ENCODE assay signal across 1 cellular context in the genomic region with DNA sequence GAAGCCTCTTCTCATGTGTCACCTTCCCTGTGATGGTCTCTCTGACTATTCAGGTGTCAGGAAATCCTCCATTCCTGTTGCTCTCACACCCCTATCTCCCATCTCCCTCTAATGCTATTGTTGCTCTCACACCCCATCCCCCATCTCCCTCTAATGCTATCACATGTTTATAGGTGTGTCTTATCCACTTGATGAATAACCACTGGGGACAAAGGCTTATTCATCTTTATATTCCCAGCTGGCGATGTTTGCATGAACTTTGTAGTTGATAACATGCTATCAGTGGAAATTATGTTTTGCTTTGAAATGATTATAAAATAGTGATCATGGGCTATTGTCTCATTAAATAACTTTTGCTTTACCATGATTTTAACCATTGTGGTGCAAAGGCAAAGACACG.
TF ChIP-seq lines count a peak whose summit lies in the region.

No MANE protein-coding gene starts in this region.

TF ChIP-seq in SK-N-SH treated with all-trans-retinoic acid at 6 μM for 48 hours, 23 proteins besides CTCF, POLR2A, EP300 and RAD21 (continued from another document):
- TF ChIP-seq, protein P1, sequence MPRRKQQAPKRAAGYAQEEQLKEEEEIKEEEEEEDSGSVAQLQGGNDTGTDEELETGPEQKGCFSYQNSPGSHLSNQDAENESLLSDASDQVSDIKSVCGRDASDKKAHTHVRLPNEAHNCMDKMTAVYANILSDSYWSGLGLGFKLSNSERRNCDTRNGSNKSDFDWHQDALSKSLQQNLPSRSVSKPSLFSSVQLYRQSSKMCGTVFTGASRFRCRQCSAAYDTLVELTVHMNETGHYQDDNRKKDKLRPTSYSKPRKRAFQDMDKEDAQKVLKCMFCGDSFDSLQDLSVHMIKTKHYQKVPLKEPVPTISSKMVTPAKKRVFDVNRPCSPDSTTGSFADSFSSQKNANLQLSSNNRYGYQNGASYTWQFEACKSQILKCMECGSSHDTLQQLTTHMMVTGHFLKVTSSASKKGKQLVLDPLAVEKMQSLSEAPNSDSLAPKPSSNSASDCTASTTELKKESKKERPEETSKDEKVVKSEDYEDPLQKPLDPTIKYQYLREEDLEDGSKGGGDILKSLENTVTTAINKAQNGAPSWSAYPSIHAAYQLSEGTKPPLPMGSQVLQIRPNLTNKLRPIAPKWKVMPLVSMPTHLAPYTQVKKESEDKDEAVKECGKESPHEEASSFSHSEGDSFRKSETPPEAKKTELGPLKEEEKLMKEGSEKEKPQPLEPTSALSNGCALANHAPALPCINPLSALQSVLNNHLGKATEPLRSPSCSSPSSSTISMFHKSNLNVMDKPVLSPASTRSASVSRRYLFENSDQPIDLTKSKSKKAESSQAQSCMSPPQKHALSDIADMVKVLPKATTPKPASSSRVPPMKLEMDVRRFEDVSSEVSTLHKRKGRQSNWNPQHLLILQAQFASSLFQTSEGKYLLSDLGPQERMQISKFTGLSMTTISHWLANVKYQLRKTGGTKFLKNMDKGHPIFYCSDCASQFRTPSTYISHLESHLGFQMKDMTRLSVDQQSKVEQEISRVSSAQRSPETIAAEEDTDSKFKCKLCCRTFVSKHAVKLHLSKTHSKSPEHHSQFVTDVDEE (CRISPR knock-in tag; IDR thresholded peaks at IDR 0.05): no peak
- TF ChIP-seq ARNTL (CRISPR knock-in tag; IDR thresholded peaks at IDR 0.05; ENCODE audit: borderline replicate concordance, low read depth) (no peak), TCF4 (CRISPR knock-in tag; IDR thresholded peaks at IDR 0.05; ENCODE audit: borderline replicate concordance) (no peak), RARB (CRISPR knock-in tag; IDR thresholded peaks at IDR 0.05) (no peak), BACH2 (CRISPR knock-in tag; IDR thresholded peaks at IDR 0.05; ENCODE audit: borderline replicate concordance) (no peak), ZFP30 (CRISPR knock-in tag; IDR thresholded peaks at IDR 0.05) (no peak), ZNF565 (CRISPR knock-in tag; conservative IDR thresholded peaks at IDR 0.05; ENCODE audit: low read depth) (no peak)
